8 cellular contexts compared by ENCODE assay signal in genomic region chr18:11849845-11850747, GRCh38. TPM values are rescaled to one million over a fixed set of nuclear protein-coding genes. Genes with fewer than 3 reads are reported as not detected.
DNase-seq lines count a peak whose midpoint lies in the region; ATAC-seq, FAIRE-seq and TF ChIP-seq lines count a peak whose summit lies in the region.

No MANE protein-coding gene starts in this region.

- TF ChIP-seq CTCF in GM23338 (conservative IDR thresholded peaks at IDR 0.05; ENCODE audit: low read depth in 2 of 2): no peak
- TF ChIP-seq CTCF in H1 (IDR thresholded peaks at IDR 0.05; ENCODE audit: control extremely low read depth in 1 of 3, insufficient read depth in 1 of 3, low read depth in 1 of 3, low read length in 3 of 3): no peak
- TF ChIP-seq CTCF in mesothelial cell of epicardium (IDR thresholded peaks at IDR 0.05; ENCODE audit: unreplicated experiment): no peak

- no peak overlapping the region for H3K9ac ChIP-seq in H1 (replicated peaks in 1 of 4; ENCODE audit: extremely low read depth in 1 of 4, low read depth in 3 of 4, low read length in 3 of 4)

- H2BK120ac ChIP-seq in H1 (replicated peaks; ENCODE audit: low read depth, low read length): no peak overlapping the region

- 0 out of 2 replicates have a peak, but pooled peaks cover 3% of the 10 kb centered on the region for H3K79me1 ChIP-seq in H1 (ENCODE audit: low read depth, low read length)

- H2BK5ac ChIP-seq in H1 (ENCODE audit: low read depth, low read length): no peak overlapping the region

- H3K79me2 ChIP-seq in GM23338 (replicated peaks; ENCODE audit: insufficient read depth) (peaks cover 31% of the 10 kb centered on the region), H1 (ENCODE audit: control insufficient read depth in 1 of 2, insufficient read depth in 2 of 2, low read length in 2 of 2) (peaks cover 8 to 24% of the 10 kb centered on the region in 2 experiments; a peak in 3 of 4 replicates)

- 0 out of 2 replicates have a peak overlapping the region, but pooled peaks have one; percentile 1 for H2BK12ac ChIP-seq in H1 (ENCODE audit: low read depth, low read length)

- H3K27ac Mint-ChIP-seq in GM23338 (no peak overlapping the region; the same call in 1 of the 2 replicates), mesothelial cell of epicardium (peak overlapping the region; percentile 100)

- no peak overlapping the region for H2BK20ac ChIP-seq in H1 (ENCODE audit: low read length)

- H3K14ac ChIP-seq in H1 (ENCODE audit: insufficient read length): no peak overlapping the region

- no peak overlapping the region for H2AK5ac ChIP-seq in H1 (ENCODE audit: low read depth, low read length)

- peak overlapping the region; percentile 100 for H3K4me3 ChIP-seq in GM23338
- peak overlapping the region in 2 of 4 experiments; percentile 91 to 99; a peak in 4 of 8 replicates for H3K4me3 ChIP-seq in H1 (ENCODE audit: extremely low read depth in 1 of 4, insufficient read depth in 2 of 4, low read depth in 3 of 4, low read length in 4 of 4)

- H4K8ac ChIP-seq in H1 (ENCODE audit: extremely low read depth, insufficient read depth, low read length): peak overlapping the region; percentile 62; the same call in 1 of the 2 replicates

- H3K36me3 ChIP-seq in GM23338 (ENCODE audit: insufficient read depth) (no peaks in the 10 kb centered on the region), H1 (ENCODE audit: control insufficient read depth in 2 of 4, insufficient read depth in 4 of 4, low read length in 3 of 4) (no peaks in the 10 kb centered on the region)

- H4K20me1 ChIP-seq in GM23338 (replicated peaks; ENCODE audit: insufficient read depth): no peaks in the 10 kb centered on the region
- H4K20me1 ChIP-seq in H1 (replicated peaks in 1 of 2; ENCODE audit: control insufficient read depth in 1 of 2, insufficient read depth in 2 of 2, low read length in 2 of 2): peaks cover 0 to 9% of the 10 kb centered on the region in 2 experiments

- 82% methylated on average over 19 of the region's 19 CpGs; no CpG with 5 or more reads in 1 of the 2 experiments for WGBS in H1 (ENCODE audit: extremely low coverage in 1 of 2, insufficient coverage in 1 of 2, insufficient read length in 1 of 2, insufficient replicate concordance in 2 of 2, low coverage in 1 of 2, low lambda C conversion rate in 2 of 2, missing lambda C conversion rate in 1 of 2), 2 experiments

- H3K4me1 Mint-ChIP-seq in GM23338 (peaks cover 13% of the 10 kb centered on the region; the same call in 2 of the 3 replicates), mesothelial cell of epicardium (peaks cover 27% of the 10 kb centered on the region)

- no peaks in the 10 kb centered on the region; the same call in 1 of the 2 replicates for H3F3A ChIP-seq in GM23338 (replicated peaks; ENCODE audit: low read depth)

- no peaks in the 10 kb centered on the region for H3K9me3 ChIP-seq in H1 (ENCODE audit: insufficient read depth in 2 of 2, low read depth in 1 of 2, low read length in 1 of 2)

- peak; percentile 13 for ATAC-seq in GM23338
- no peak for ATAC-seq in HG03196 (IDR thresholded peaks at IDR 0.05; ENCODE audit: unreplicated experiment)
- ATAC-seq in HG02938 (IDR thresholded peaks at IDR 0.05; ENCODE audit: unreplicated experiment): no peak

- H4K5ac ChIP-seq in H1 (ENCODE audit: insufficient read length, low read depth, low read length): no peak overlapping the region

- H3K27me3 ChIP-seq in GM23338 (ENCODE audit: insufficient read depth) (no peaks in the 10 kb centered on the region), H1 (replicated peaks in 1 of 4; ENCODE audit: control insufficient read depth in 3 of 4, extremely low read depth in 1 of 4, insufficient read depth in 3 of 4, low read length in 3 of 4) (no peaks in the 10 kb centered on the region)

- H4K91ac ChIP-seq in H1 (replicated peaks; ENCODE audit: insufficient read length, low read length): peak overlapping the region; percentile 20

- H3K4me2 ChIP-seq in GM23338 (peak overlapping the region; percentile 88), H1 (ENCODE audit: insufficient read depth in 1 of 2, low read depth in 2 of 2, low read length in 2 of 2) (peak overlapping the region; percentile 60 to 79; a peak in 2 of 4 replicates)

- H3K27ac ChIP-seq in GM23338 (ENCODE audit: low read depth): no peak overlapping the region
- no peak overlapping the region for H3K27ac ChIP-seq in H1 (ENCODE audit: low read depth, low read length)

- no peak overlapping the region for H3K23ac ChIP-seq in H1 (ENCODE audit: insufficient read length)

- no peak overlapping the region for H2AFZ ChIP-seq in GM23338
- peak overlapping the region; percentile 28; the same call in 1 of the 2 replicates for H2AFZ ChIP-seq in H1 (ENCODE audit: low read length)

- H3K56ac ChIP-seq in H1 (replicated peaks; ENCODE audit: insufficient read length, low read depth, low read length): no peak overlapping the region

- no peaks in the 10 kb centered on the region for H3K9me2 ChIP-seq in GM23338 (ENCODE audit: insufficient read depth)

- H3K4me1 ChIP-seq in GM23338 (ENCODE audit: insufficient read depth) (no peaks in the 10 kb centered on the region; the same call in 1 of the 2 replicates), H1 (replicated peaks in 1 of 4; ENCODE audit: control insufficient read depth in 3 of 4, insufficient read depth in 4 of 4, low read length in 3 of 4) (peaks cover 3 to 5% (median 4%) of the 10 kb centered on the region in 4 experiments; a peak in 5 of 7 replicates)

- CTCF ChIA-PET in H1 (lab: Charles Lee; ENCODE audit: partially characterized antibody): interaction anchor here (0.6 to 2.6 kb wide), 7 partner anchors 10 to 89 kb away, joined by 3 to 7 read pairs (median 3); no protein-coding TSS in a partner anchor

- H3K27me3 Mint-ChIP-seq in GM23338 (ENCODE audit: insufficient read depth, low read depth, poor library complexity): peaks cover 10% of the 10 kb centered on the region
- H3K27me3 Mint-ChIP-seq in mesothelial cell of epicardium (ENCODE audit: low read depth): no peaks in the 10 kb centered on the region

- no peak for TF ChIP-seq POLR2A in H1 (IDR thresholded peaks at IDR 0.05; ENCODE audit: control extremely low read depth in 1 of 2, low read depth in 2 of 2, low read length in 2 of 2)

- H3K23me2 ChIP-seq in H1 (ENCODE audit: low read depth, low read length): no peaks in the 10 kb centered on the region; the same call in 1 of the 2 replicates

- H3K4me3 Mint-ChIP-seq in GM23338: peak overlapping the region; percentile 100
- peak overlapping the region; percentile 100 for H3K4me3 Mint-ChIP-seq in mesothelial cell of epicardium

- no peaks in the 10 kb centered on the region; the same call in 2 of the 3 replicates for H3K9me3 Mint-ChIP-seq in GM23338
- no peaks in the 10 kb centered on the region for H3K9me3 Mint-ChIP-seq in mesothelial cell of epicardium

- no peak for FAIRE-seq in H1 (lab: Jason Lieb, UNC)

- no peak for TF ChIP-seq RAD21 in H1 (IDR thresholded peaks at IDR 0.05 in 1 of 2, conservative IDR thresholded peaks at IDR 0.05 in 1 of 2; ENCODE audit: low read depth in 2 of 2, low read length in 2 of 2)

- no peak overlapping the region for H3K18ac ChIP-seq in H1 (ENCODE audit: extremely low read depth, low read length)

- no peak for TF ChIP-seq EP300 in H1 (IDR thresholded peaks at IDR 0.05; ENCODE audit: borderline replicate concordance in 1 of 2, low read depth in 2 of 2, low read length in 2 of 2)

- no peaks in the 10 kb centered on the region for H3K36me3 Mint-ChIP-seq in GM23338 (ENCODE audit: low read depth)
- no peaks in the 10 kb centered on the region for H3K36me3 Mint-ChIP-seq in mesothelial cell of epicardium

- H2BK15ac ChIP-seq in H1 (ENCODE audit: low read length): peak overlapping the region; percentile 54; the same call in 1 of the 2 replicates

- peak; percentile 54 for DNase-seq in GM23338 (ENCODE audit: low spot score)
- peak; percentile 86 for DNase-seq in NCI-H69 (lab: John Stamatoyannopoulos, UW)
- DNase-seq in activated CD8-positive, alpha-beta memory T cell treated with anti-CD3 and anti-CD28 coated beads for 4 hours (ENCODE audit: low read depth in 2 of 2): peak; percentile 23 to 28
- DNase-seq in H1 (ENCODE audit: low read depth in 1 of 2, low spot score in 2 of 2): peak in 1 of 2 experiments; percentile 49
- DNase-seq in mesothelial cell of epicardium (ENCODE audit: low spot score in 2 of 2, unreplicated experiment in 2 of 2): peak in 1 of 2 experiments; percentile 62
- DNase-seq in stimulated activated CD8-positive, alpha-beta memory T cell treated with anti-CD3 and anti-CD28 coated beads, Interleukin-12 subunit alpha, Interleukin-12 subunit beta, amount 100 ng/mL, for 24 hours (ENCODE audit: extremely low read depth): peak; percentile 12

- POLR2A ChIA-PET in H1 (lab: Charles Lee; ENCODE audit: partially characterized antibody): interaction anchor here (0.9 to 1.5 kb wide), 3 partner anchors 9 to 40 kb away, joined by 3 to 5 read pairs (median 3); no protein-coding TSS in a partner anchor

- no peak overlapping the region for H3K4ac ChIP-seq in H1 (replicated peaks; ENCODE audit: insufficient read length, low read depth, low read length)

RNA-seq across cellular contexts. Expression of gene CHMP1B, which starts 1.1 kb away (rescaled TPM):
- 47.4 and 52.1 TPM in 2 replicates for total RNA-seq in GM23338 (2014; rRNA removed; shearing (Covaris generic))
- polyA plus RNA-seq in GM23338 (2016; fragmentation: Nextera tagmentation; extraction: Ambion mirVana): 38.5 and 41.8 TPM in 2 replicates
- 42.8 and 43.2 TPM in 2 replicates for total RNA-seq in H1 (2021; fragmentation: NEBNext Ultra II Directional; extraction: Animal tissue kit (Norgen Biotek cat#: 25700))
- polyA plus RNA-seq in H1 (2011; rRNA removed): 30.5 and 32.3 TPM in 2 replicates
- polyA plus RNA-seq in H1 (2011; cell fraction: cytosol; rRNA removed): 47.4 TPM
- polyA plus RNA-seq in H1 (2011; cell fraction: nucleus; rRNA removed): 20.3 TPM
- polyA plus RNA-seq in H1 (2012, experiment 1 of 2): 31.2 to 43.4 TPM (median 35.0 TPM) in 4 replicates
- 9.4 TPM for polyA plus RNA-seq in H1 (2012, experiment 2 of 2)
- polyA plus RNA-seq in H1 (2013, experiment 1 of 2): 30.5 TPM
- 30.2 TPM for polyA plus RNA-seq in H1 (2013, experiment 2 of 2)
- polyA minus RNA-seq in H1 (2011; rRNA and poly(A)+ RNA removed): 20.1 and 22.6 TPM in 2 replicates
- 14.7 TPM for polyA minus RNA-seq in H1 (2011; cell fraction: cytosol; rRNA and poly(A)+ RNA removed)
- polyA minus RNA-seq in H1 (2011; cell fraction: nucleus; rRNA and poly(A)+ RNA removed): 16.3 TPM
- total RNA-seq in mesothelial cell of epicardium: 42.1 to 45.9 TPM (median 43.7 TPM) in 3 replicates

RNA-seq across cellular contexts. Expression of gene MPPE1, which starts 58.0 kb away (rescaled TPM):
- 18.8 and 29.8 TPM in 2 replicates for total RNA-seq in GM23338 (2014; rRNA removed; shearing (Covaris generic))
- polyA plus RNA-seq in GM23338 (2016; fragmentation: Nextera tagmentation; extraction: Ambion mirVana) (24.6 and 25.1 TPM in 2 replicates), H1 (2011; rRNA removed) (13.1 and 13.7 TPM in 2 replicates)
- total RNA-seq in H1 (2021; fragmentation: NEBNext Ultra II Directional; extraction: Animal tissue kit (Norgen Biotek cat#: 25700)): 20.9 and 22.1 TPM in 2 replicates
- polyA plus RNA-seq in H1 (2011; cell fraction: cytosol; rRNA removed): 16.8 TPM
- polyA plus RNA-seq in H1 (2011; cell fraction: nucleus; rRNA removed): 38.3 TPM
- polyA plus RNA-seq in H1 (2012, experiment 1 of 2): 18.6 to 29.5 TPM (median 24.5 TPM) in 4 replicates
- 7.4 TPM for polyA plus RNA-seq in H1 (2012, experiment 2 of 2)
- 17.2 TPM for polyA plus RNA-seq in H1 (2013, experiment 1 of 2)
- 16.3 TPM for polyA plus RNA-seq in H1 (2013, experiment 2 of 2)
- 10.2 and 15.1 TPM in 2 replicates for polyA minus RNA-seq in H1 (2011; rRNA and poly(A)+ RNA removed)
- 11.2 TPM for polyA minus RNA-seq in H1 (2011; cell fraction: cytosol; rRNA and poly(A)+ RNA removed)
- polyA minus RNA-seq in H1 (2011; cell fraction: nucleus; rRNA and poly(A)+ RNA removed): 28.3 TPM
- 34.6 to 40.5 TPM (median 35.6 TPM) in 3 replicates for total RNA-seq in mesothelial cell of epicardium
